Comparison of ENCODE assay signal across 1 cellular context in the genomic region with DNA sequence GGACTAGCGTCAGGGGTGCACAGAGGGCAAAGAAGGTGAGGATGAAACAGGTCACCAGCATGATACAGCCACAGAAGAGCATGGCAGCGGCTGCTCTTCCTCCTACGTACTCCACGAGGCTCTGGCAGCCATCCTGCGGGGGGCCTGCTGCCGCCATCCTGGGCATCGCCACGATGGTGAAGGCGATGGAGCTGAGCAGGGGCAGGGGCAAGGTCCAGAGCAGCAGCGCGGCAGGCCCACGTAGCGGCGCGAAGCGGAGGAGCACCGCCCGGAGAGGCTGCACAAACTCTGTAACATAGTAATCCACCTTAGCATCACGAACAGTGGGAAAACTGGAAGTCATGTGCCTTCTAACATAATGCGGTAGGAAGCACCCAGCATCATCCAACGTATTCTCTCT.
TF ChIP-seq lines count a peak whose summit lies in the region.

No MANE protein-coding gene starts in this region.

TF ChIP-seq in HepG2, 621 proteins besides CTCF, POLR2A, EP300 and RAD21:
- TF ChIP-seq ZNF205 (CRISPR knock-in tag; IDR thresholded peaks at IDR 0.05) (no peak), HNRNPLL (IDR thresholded peaks at IDR 0.05; ENCODE audit: low read depth, low read length, poor library complexity, severe bottlenecking) (peak; percentile 21), MYNN (CRISPR knock-in tag; IDR thresholded peaks at IDR 0.05; ENCODE audit: low read depth) (no peak)
